In the genomic region with DNA sequence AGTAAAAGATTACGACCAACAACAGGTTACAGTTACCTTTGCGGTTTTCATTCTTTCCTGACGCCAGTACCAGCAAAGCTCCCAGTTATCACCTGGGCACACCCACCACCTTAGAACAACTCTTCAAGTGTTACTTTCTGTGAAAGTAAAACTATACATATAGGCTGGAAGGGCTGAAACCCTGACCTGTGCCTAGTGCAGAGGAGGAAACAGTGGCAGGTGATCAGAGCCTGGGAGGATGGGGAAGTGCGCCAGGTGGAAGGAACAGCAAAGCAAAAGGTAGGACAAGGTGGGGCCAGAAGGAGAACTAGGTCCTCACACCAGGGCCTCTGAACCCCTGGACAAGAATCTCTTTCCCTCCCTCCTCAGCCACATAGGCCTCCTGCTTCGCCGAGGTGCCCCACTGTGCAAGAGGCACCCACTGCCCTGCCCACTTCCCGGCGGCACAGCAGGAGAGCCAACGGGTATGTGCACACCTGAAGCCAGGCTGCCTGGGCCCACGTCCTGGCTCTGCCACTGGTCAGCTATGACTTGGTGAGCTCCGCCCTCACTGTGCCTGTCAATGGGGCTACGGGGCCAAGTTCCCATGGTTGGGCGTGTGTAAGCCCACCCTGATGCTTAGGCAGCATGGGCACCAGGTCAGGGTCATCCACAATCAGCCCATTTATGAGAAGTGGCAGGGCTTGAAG, we compare ENCODE assay signal across 13 cellular contexts. TPM values are rescaled to one million over a fixed set of nuclear protein-coding genes. Genes with fewer than 3 reads are reported as not detected.
DNase-seq lines count a peak whose midpoint lies in the region; TF ChIP-seq lines count a peak whose summit lies in the region.
"Had no signal": no experiment of that assay in that cellular context is flagged by ENCODE, and none has a peak within 500 bp of the region (broad histone marks: within the 10 kb centered on the region; RNA-seq: fewer than 3 reads in every experiment).

No MANE protein-coding gene starts in this region.

- H3K9me3 Mint-ChIP-seq in CD4-positive, alpha-beta memory T cell: no peaks in the 10 kb centered on the region

- H3K4me3 Mint-ChIP-seq in CD4-positive, alpha-beta memory T cell: no peak overlapping the region

- no peak overlapping the region for H2AFZ ChIP-seq in OCI-LY7 (ENCODE audit: low read length)
- H2AFZ ChIP-seq: hepatocyte had no signal

- peaks cover 22% of the 10 kb centered on the region for H4K20me1 ChIP-seq in OCI-LY7 (ENCODE audit: insufficient read depth, low read length)

- intact Hi-C loops in CD4-positive, alpha-beta memory T cell (cut with micrococcal nuclease): no loop called here
- intact Hi-C loops in OCI-LY7 (cut with micrococcal nuclease; ENCODE audit: unreplicated experiment) (no loop called here), thyroid gland (cut with DNase I) (no loop called here)

- no peak for DNase-seq in CD4-positive, alpha-beta memory T cell
- DNase-seq in OCI-LY7 (ENCODE audit: low spot score) (no peak), iPS-NIHi11 (ENCODE audit: low spot score) (peak; percentile 39), GM10248 (ENCODE audit: extremely low spot score) (no peak), thyroid gland (no peak), NOMO-1 treated with DMSO at 0.1 percent for 48 hours (lab: John Stamatoyannopoulos, UW; ENCODE audit: unreplicated experiment) (no peak), NCI-H2171 treated with DMSO at 0.1 percent for 48 hours (lab: John Stamatoyannopoulos, UW) (no peak)
- DNase-seq: activated naive CD4-positive, alpha-beta T cell treated with Interleukin-2 at 50 U/mL for 16 hours; NCI-H1930; SHP77 treated with DMSO at 0.1 percent for 48 hours had no signal

- no peaks in the 10 kb centered on the region for H3K36me3 Mint-ChIP-seq in CD4-positive, alpha-beta memory T cell

- H3K9me3 ChIP-seq in CD4-positive, alpha-beta memory T cell (ENCODE audit: control insufficient read depth in 1 of 2, low read length in 2 of 2): no peaks in the 10 kb centered on the region
- H3K9me3 ChIP-seq in OCI-LY7 (ENCODE audit: low read length) (no peaks in the 10 kb centered on the region), thyroid gland (no peaks in the 10 kb centered on the region)
- H3K9me3 ChIP-seq: esophagus muscularis mucosa had no signal

- H3K27me3 ChIP-seq in CD4-positive, alpha-beta memory T cell (ENCODE audit: insufficient read depth, low read length): no peaks in the 10 kb centered on the region
- no peaks in the 10 kb centered on the region for H3K27me3 ChIP-seq in thyroid gland
- H3K27me3 ChIP-seq: esophagus muscularis mucosa, hepatocyte had no signal

- H3K27me3 Mint-ChIP-seq in CD4-positive, alpha-beta memory T cell: no peaks in the 10 kb centered on the region

- no peak for TF ChIP-seq POLR2A in thyroid gland (IDR thresholded peaks at IDR 0.05)

- no peaks in the 10 kb centered on the region for H3K9me2 ChIP-seq in OCI-LY7 (ENCODE audit: insufficient read depth, low read length)

- H3K27ac Mint-ChIP-seq in CD4-positive, alpha-beta memory T cell: peak overlapping the region in 6 of 7 donors; percentile 35 to 61 (median 53)

- 0 out of 2 replicates have a peak overlapping the region, but pooled peaks have one; percentile 2 for H3K4me2 ChIP-seq in OCI-LY7 (ENCODE audit: low read length)
- H3K4me2 ChIP-seq: hepatocyte had no signal

- TF ChIP-seq CTCF in OCI-LY7 (conservative IDR thresholded peaks at IDR 0.05; ENCODE audit: low read length) (no peak), GM10248 (IDR thresholded peaks at IDR 0.05; ENCODE audit: control extremely low read depth, extremely low read depth, low read depth, missing control alignments) (no peak), thyroid gland (IDR thresholded peaks at IDR 0.05) (no peak)

- H3K79me2 ChIP-seq in OCI-LY7 (ENCODE audit: insufficient read depth, low read depth, low read length): peaks cover 76% of the 10 kb centered on the region

- no peak overlapping the region for H3K27ac ChIP-seq in CD4-positive, alpha-beta memory T cell (ENCODE audit: low read depth, low read length)
- H3K27ac ChIP-seq in OCI-LY7 (ENCODE audit: low read depth, low read length, poor library complexity, severe bottlenecking) (no peak overlapping the region), skin epidermis (peak overlapping the region in 20 of 21 experiments; percentile 12 to 82 (median 70)), thyroid gland (peak overlapping the region in 1 of 3 donors; percentile 37)
- H3K27ac ChIP-seq: esophagus muscularis mucosa, hepatocyte had no signal

- H3K4me1 ChIP-seq in CD4-positive, alpha-beta memory T cell (ENCODE audit: insufficient read depth, low read length): peaks cover 62% of the 10 kb centered on the region
- peaks cover 67% of the 10 kb centered on the region for H3K4me1 ChIP-seq in OCI-LY7 (ENCODE audit: insufficient read depth, low read length, poor library complexity, severe bottlenecking)
- peaks cover 18 to 43% of the 10 kb centered on the region in 2 donors for H3K4me1 ChIP-seq in thyroid gland

- POLR2A ChIA-PET in CD4-positive, alpha-beta memory T cell (lab: Charles Lee; ENCODE audit: partially characterized antibody): interaction anchor here (1.5 kb wide), 1 partner anchor 68 kb away, joined by 3 read pairs; a partner anchor contains a TSS
- POLR2A ChIA-PET in OCI-LY7 (lab: Charles Lee) (interaction anchor here (0.6 to 1.2 kb wide), 6 partner anchors 8 to 49 kb away, joined by 3 to 5 read pairs (median 3); no protein-coding TSS in a partner anchor), GM10248 (lab: Yijun Ruan, JAX) (interaction anchor here (0.5 kb wide), 1 partner anchor 20 kb away, joined by 4 read pairs; no protein-coding TSS in a partner anchor)

- H3K36me3 ChIP-seq in CD4-positive, alpha-beta memory T cell (ENCODE audit: insufficient read depth, low read length): no peaks in the 10 kb centered on the region
- H3K36me3 ChIP-seq in OCI-LY7 (ENCODE audit: insufficient read depth, low read length): no peaks in the 10 kb centered on the region
- no peaks in the 10 kb centered on the region for H3K36me3 ChIP-seq in thyroid gland
- H3K36me3 ChIP-seq: esophagus muscularis mucosa had no signal

- CTCF ChIA-PET in CD4-positive, alpha-beta memory T cell (lab: Charles Lee; ENCODE audit: partially characterized antibody): no interaction called here
- CTCF ChIA-PET in OCI-LY7 (lab: Charles Lee; ENCODE audit: unreplicated experiment) (no interaction called here), GM10248 (lab: Yijun Ruan, JAX) (interaction anchor here (1.0 to 6.6 kb wide), 8 partner anchors 7 to 53 kb away, joined by 3 to 45 read pairs (median 5); a partner anchor contains a TSS)

- H3K4me1 Mint-ChIP-seq in CD4-positive, alpha-beta memory T cell: peaks cover 45 to 77% (median 65%) of the 10 kb centered on the region in 4 donors

- BruUV-seq in OCI-LY7 (replicated peaks; lab: Mats Ljungman, UMichigan): no TSS peak

- no peak overlapping the region for H3K4me3 ChIP-seq in CD4-positive, alpha-beta memory T cell (ENCODE audit: low read length in 2 of 2)
- H3K4me3 ChIP-seq in OCI-LY7 (ENCODE audit: low read depth, low read length, poor library complexity, severe bottlenecking): no peak overlapping the region
- H3K4me3 ChIP-seq in skin epidermis: no peak overlapping the region
- H3K4me3 ChIP-seq in thyroid gland (replicated peaks in 1 of 3): no peak overlapping the region
- H3K4me3 ChIP-seq: esophagus muscularis mucosa, hepatocyte had no signal

- 93 to 98% methylated on average over 9 to 11 of the region's 13 CpGs for WGBS in thyroid gland, 2 donors

RNA-seq across cellular contexts. Expression of a gene that starts 26.9 kb away (rescaled TPM):
- total RNA-seq in CD4-positive, alpha-beta memory T cell: 10 to 100 TPM; 33.4 to 34.2 TPM
- 10 to 100 TPM in 1 of 2 donors, 1 to 10 TPM in 1; 3.8 to 20.1 TPM for polyA plus RNA-seq in CD4-positive, alpha-beta memory T cell
- total RNA-seq in OCI-LY7 (2014; rRNA removed; shearing (Covaris generic)): 71.0 and 71.7 TPM in 2 replicates
- 46.5 and 53.9 TPM in 2 replicates for total RNA-seq in OCI-LY7 (2022)
- 10 to 100 TPM; 26.1 to 33.3 (median 28.2) TPM for total RNA-seq in thyroid gland

Comparison
In these comparisons a context has a peak if more than half of its experiments do, and no peak if none do; other contexts are left out.
1. H3K27ac ChIP-seq: peak in skin epidermis (20 of 21); none in CD4-positive, alpha-beta memory T cell (single experiment) and OCI-LY7 (single experiment).